9 cellular contexts compared by ENCODE assay signal in the genomic region with DNA sequence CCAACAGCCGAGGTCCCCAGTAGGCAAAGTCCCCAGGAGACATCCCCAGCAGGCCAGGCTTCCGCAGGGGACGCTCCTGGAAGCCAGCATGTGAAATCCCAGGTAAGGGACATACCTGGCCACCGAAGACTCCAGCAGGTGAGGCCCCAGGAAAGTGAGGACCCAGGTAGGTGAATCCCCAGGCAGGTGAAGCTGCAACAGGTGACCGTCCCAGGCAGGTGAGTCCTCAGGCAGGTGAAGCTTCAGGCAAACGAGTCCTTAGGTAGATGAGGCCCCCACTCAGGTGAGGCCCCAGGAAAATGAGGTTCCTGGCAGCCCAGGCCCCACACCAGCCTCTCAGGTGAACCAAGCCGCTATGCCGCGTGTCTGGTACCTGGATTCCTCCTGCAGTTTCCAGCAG. TPM values are rescaled to one million over a fixed set of nuclear protein-coding genes. Genes with fewer than 3 reads are reported as not detected.
"Had no signal": no experiment of that assay in that cellular context is flagged by ENCODE, and none has a peak within 500 bp of the region (broad histone marks: within the 10 kb centered on the region; RNA-seq: fewer than 3 reads in every experiment).

No MANE protein-coding gene starts in this region.

- H3K4me3 ChIP-seq: GM23338, K562 had no signal

- DNase-seq: H9, HCEC 1CT, HFFc6, IMR-90, KG1 had no signal

- H3K4me2 ChIP-seq: GM23338 had no signal

- ATAC-seq: GM23338, K562 had no signal

- H2AFZ ChIP-seq: GM23338 had no signal

RNA-seq across cellular contexts. Expression of gene FUT6, which starts 8.3 kb away (rescaled TPM):
- total RNA-seq: GM23338, H1, HFFc6, HT-29, IMR-90, K562 had no signal
- polyA plus RNA-seq: GM23338, H1, IMR-90 had no signal

RNA-seq across cellular contexts. Expression of gene FUT3, which starts 20.1 kb away (rescaled TPM):
- total RNA-seq: GM23338, H9, HFFc6, IMR-90 had no signal
- polyA plus RNA-seq: IMR-90, K562 had no signal

RNA-seq across cellular contexts. Expression of gene NRTN, which starts 26.3 kb away (rescaled TPM):
- total RNA-seq: HFFc6, HT-29 had no signal

RNA-seq across cellular contexts. Expression of gene FUT5, which starts 39.2 kb away (rescaled TPM):
- total RNA-seq: GM23338, H1, H9, HFFc6, HT-29, IMR-90, K562 had no signal
- polyA plus RNA-seq: GM23338, H1, IMR-90, K562 had no signal
